ENCODE assay signal across 1 cellular context in genomic region chr3:174287601-174288180, GRCh38.
TF ChIP-seq lines count a peak whose summit lies in the region.

No MANE protein-coding gene starts in this region.

TF ChIP-seq in HEK293, 187 proteins besides CTCF, POLR2A, EP300 and RAD21 (continued from another document):
- TF ChIP-seq PATZ1 (tag by site-specific recombination; IDR thresholded peaks at IDR 0.05) (no peak), ZNF837 (tag by site-specific recombination; IDR thresholded peaks at IDR 0.05) (no peak), GLIS1 (tag by site-specific recombination; IDR thresholded peaks at IDR 0.05) (peak; percentile 61)
TF ChIP-seq in HEK293: peak in this region for 1.
